Comparison of ENCODE assay signal across 4 cellular contexts in genomic region chr1:36489258-36490051, GRCh38. TPM values are rescaled to one million over a fixed set of nuclear protein-coding genes. Genes with fewer than 3 reads are reported as not detected.
"Had no signal": no experiment of that assay in that cellular context is flagged by ENCODE, and none has a peak within 500 bp of the region (broad histone marks: within the 10 kb centered on the region; RNA-seq: fewer than 3 reads in every experiment).

No MANE protein-coding gene starts in this region.

RNA-seq across cellular contexts. Expression of gene CSF3R, which starts 6.7 kb away (rescaled TPM):
- total RNA-seq: GM23338, H1, H9, HT1080 had no signal
- polyA plus RNA-seq: GM23338, H1 had no signal
